1 cellular context compared by ENCODE assay signal in genomic region chr20:58619847-58620431, GRCh38.
A peak's percentile ranks its signal among the peaks of the same experiment; 100 is the strongest.
TF ChIP-seq lines count a peak whose summit lies in the region.

No MANE protein-coding gene starts in this region.

TF ChIP-seq in K562, 482 proteins besides CTCF, POLR2A, EP300 and RAD21 (continued from another document and continues in another):
- TF ChIP-seq JUNB (CRISPR knock-in tag; conservative IDR thresholded peaks at IDR 0.05) (no peak), PRMT5 (CRISPR knock-in tag; IDR thresholded peaks at IDR 0.05) (no peak), ESRRB (CRISPR knock-in tag; IDR thresholded peaks at IDR 0.05; ENCODE audit: borderline replicate concordance) (peak; percentile 60; the same call in 1 of the 2 replicates), RBFOX2 (IDR thresholded peaks at IDR 0.05; ENCODE audit: low read depth, low read length) (peak; percentile 81), SMC3 (conservative IDR thresholded peaks at IDR 0.05; ENCODE audit: insufficient read depth, low read depth, low read length) (no peak), KAT2B (IDR thresholded peaks at IDR 0.05; ENCODE audit: low read depth, low read length) (no peak), ZBTB49 (CRISPR knock-in tag; IDR thresholded peaks at IDR 0.05; ENCODE audit: borderline replicate concordance) (no peak), HMG20B (CRISPR knock-in tag; IDR thresholded peaks at IDR 0.05) (no peak), MCM5 (IDR thresholded peaks at IDR 0.05; ENCODE audit: low read depth) (no peak), NR3C1 (CRISPR knock-in tag; IDR thresholded peaks at IDR 0.05) (no peak), TAL1 (IDR thresholded peaks at IDR 0.05) (no peak), ASH1L (IDR thresholded peaks at IDR 0.05; ENCODE audit: borderline replicate concordance, low read depth, partially characterized antibody) (no peak), EWSR1 (IDR thresholded peaks at IDR 0.05; ENCODE audit: borderline replicate concordance, low read depth, partially characterized antibody) (no peak), THRB (CRISPR knock-in tag; conservative IDR thresholded peaks at IDR 0.05) (peak; percentile 81), CGGBP1 (CRISPR knock-in tag; IDR thresholded peaks at IDR 0.05) (peak; percentile 40; the same call in 1 of the 2 replicates), DNMT1 (IDR thresholded peaks at IDR 0.05) (no peak), ZNF707 (CRISPR knock-in tag; conservative IDR thresholded peaks at IDR 0.05) (no peak), ARID1B (IDR thresholded peaks at IDR 0.05) (no peak), ZNF274 (IDR thresholded peaks at IDR 0.05; ENCODE audit: borderline replicate concordance, low read depth, low read length) (no peak), SMAD1 (IDR thresholded peaks at IDR 0.05; ENCODE audit: low read depth, low read length, partially characterized antibody) (peak; percentile 77), ZNF696 (CRISPR knock-in tag; conservative IDR thresholded peaks at IDR 0.05) (no peak), ZNF431 (CRISPR knock-in tag; IDR thresholded peaks at IDR 0.05) (no peak), ZBTB8A (IDR thresholded peaks at IDR 0.05; ENCODE audit: partially characterized antibody) (no peak), ETV5 (CRISPR knock-in tag; IDR thresholded peaks at IDR 0.05; ENCODE audit: low read depth) (no peak), TCFL5 (CRISPR knock-in tag; conservative IDR thresholded peaks at IDR 0.05) (no peak), PURB (CRISPR knock-in tag; IDR thresholded peaks at IDR 0.05; ENCODE audit: low read depth) (no peak), CEBPG (CRISPR knock-in tag; IDR thresholded peaks at IDR 0.05) (no peak), CEBPG (tag; conservative IDR thresholded peaks at IDR 0.05 in 1 of 2, IDR thresholded peaks at IDR 0.05 in 1 of 2) (no peak), PML (IDR thresholded peaks at IDR 0.05; ENCODE audit: low read length) (peak; percentile 88), ZC3H8 (IDR thresholded peaks at IDR 0.05) (0 out of 2 replicates have a peak, but pooled peaks have one; percentile 29), E2F3 (CRISPR knock-in tag; IDR thresholded peaks at IDR 0.05) (no peak), ZNF384 (IDR thresholded peaks at IDR 0.05; ENCODE audit: low read depth, low read length) (no peak), MBD2 (IDR thresholded peaks at IDR 0.05; ENCODE audit: borderline replicate concordance, low read depth) (no peak), GATA2 (CRISPR knock-in tag; IDR thresholded peaks at IDR 0.05) (no peak), GABPB1 (CRISPR knock-in tag; IDR thresholded peaks at IDR 0.05) (0 out of 2 replicates have a peak, but pooled peaks have one; percentile 23), YBX1 (IDR thresholded peaks at IDR 0.05) (no peak), PKNOX1 (IDR thresholded peaks at IDR 0.05) (no peak), TARDBP (IDR thresholded peaks at IDR 0.05) (no peak), REST (CRISPR knock-in tag; IDR thresholded peaks at IDR 0.05; ENCODE audit: low read depth) (no peak), COPS2 (conservative IDR thresholded peaks at IDR 0.05) (no peak), ZNF232 (CRISPR knock-in tag; IDR thresholded peaks at IDR 0.05) (no peak), ZNF311 (CRISPR knock-in tag; IDR thresholded peaks at IDR 0.05) (no peak)
- TF ChIP-seq, protein P1, sequence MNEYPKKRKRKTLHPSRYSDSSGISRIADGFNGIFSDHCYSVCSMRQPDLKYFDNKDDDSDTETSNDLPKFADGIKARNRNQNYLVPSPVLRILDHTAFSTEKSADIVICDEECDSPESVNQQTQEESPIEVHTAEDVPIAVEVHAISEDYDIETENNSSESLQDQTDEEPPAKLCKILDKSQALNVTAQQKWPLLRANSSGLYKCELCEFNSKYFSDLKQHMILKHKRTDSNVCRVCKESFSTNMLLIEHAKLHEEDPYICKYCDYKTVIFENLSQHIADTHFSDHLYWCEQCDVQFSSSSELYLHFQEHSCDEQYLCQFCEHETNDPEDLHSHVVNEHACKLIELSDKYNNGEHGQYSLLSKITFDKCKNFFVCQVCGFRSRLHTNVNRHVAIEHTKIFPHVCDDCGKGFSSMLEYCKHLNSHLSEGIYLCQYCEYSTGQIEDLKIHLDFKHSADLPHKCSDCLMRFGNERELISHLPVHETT (CRISPR knock-in tag; conservative IDR thresholded peaks at IDR 0.05 in 1 of 2, IDR thresholded peaks at IDR 0.05 in 1 of 2): no peak
- TF ChIP-seq, protein P2, sequence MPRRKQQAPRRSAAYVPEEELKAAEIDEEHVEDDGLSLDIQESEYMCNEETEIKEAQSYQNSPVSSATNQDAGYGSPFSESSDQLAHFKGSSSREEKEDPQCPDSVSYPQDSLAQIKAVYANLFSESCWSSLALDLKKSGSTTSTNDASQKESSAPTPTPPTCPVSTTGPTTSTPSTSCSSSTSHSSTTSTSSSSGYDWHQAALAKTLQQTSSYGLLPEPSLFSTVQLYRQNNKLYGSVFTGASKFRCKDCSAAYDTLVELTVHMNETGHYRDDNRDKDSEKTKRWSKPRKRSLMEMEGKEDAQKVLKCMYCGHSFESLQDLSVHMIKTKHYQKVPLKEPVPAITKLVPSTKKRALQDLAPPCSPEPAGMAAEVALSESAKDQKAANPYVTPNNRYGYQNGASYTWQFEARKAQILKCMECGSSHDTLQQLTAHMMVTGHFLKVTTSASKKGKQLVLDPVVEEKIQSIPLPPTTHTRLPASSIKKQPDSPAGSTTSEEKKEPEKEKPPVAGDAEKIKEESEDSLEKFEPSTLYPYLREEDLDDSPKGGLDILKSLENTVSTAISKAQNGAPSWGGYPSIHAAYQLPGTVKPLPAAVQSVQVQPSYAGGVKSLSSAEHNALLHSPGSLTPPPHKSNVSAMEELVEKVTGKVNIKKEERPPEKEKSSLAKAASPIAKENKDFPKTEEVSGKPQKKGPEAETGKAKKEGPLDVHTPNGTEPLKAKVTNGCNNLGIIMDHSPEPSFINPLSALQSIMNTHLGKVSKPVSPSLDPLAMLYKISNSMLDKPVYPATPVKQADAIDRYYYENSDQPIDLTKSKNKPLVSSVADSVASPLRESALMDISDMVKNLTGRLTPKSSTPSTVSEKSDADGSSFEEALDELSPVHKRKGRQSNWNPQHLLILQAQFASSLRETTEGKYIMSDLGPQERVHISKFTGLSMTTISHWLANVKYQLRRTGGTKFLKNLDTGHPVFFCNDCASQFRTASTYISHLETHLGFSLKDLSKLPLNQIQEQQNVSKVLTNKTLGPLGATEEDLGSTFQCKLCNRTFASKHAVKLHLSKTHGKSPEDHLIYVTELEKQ (CRISPR knock-in tag; IDR thresholded peaks at IDR 0.05): no peak
